In the genomic region with DNA sequence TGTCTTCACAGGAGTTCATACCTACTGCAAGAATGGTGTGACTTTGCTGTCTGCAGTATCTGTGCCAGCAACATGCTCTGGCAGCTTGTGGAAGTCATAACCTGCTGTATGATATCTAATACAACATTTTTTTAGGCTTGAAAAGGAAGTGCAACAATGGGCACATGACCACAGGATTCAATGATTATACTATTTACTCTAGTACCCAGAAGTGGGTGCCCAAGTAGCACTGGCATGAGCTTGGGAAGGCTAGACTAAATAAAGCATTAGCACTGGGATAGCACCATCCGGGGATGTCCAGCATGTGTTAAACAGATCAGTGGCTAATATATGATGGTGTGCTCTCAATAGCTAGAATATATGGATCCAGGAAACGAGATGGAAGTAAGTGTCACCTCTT, we compare ENCODE assay signal across 22 cellular contexts.
"Had no signal": no experiment of that assay in that cellular context is flagged by ENCODE, and none has a peak within 500 bp of the region (broad histone marks: within the 10 kb centered on the region; RNA-seq: fewer than 3 reads in every experiment).

No MANE protein-coding gene starts in this region.

- H3K4me3 Mint-ChIP-seq: naive B cell, nephron, type B pancreatic cell had no signal

- H3K4me3 ChIP-seq: esophagus squamous epithelium, gastroesophageal sphincter, left ventricle myocardium inferior, lung, pancreas, uterus had no signal

- H3K9me3 ChIP-seq: esophagus squamous epithelium, gastroesophageal sphincter, left ventricle myocardium inferior, pancreas, uterus had no signal

- H3K4me1 Mint-ChIP-seq: naive B cell, nephron had no signal

- H3K27ac ChIP-seq: epithelial cell of prostate, esophagus squamous epithelium, gastroesophageal sphincter, left ventricle myocardium inferior, pancreas, uterus had no signal

- DNase-seq: effector memory CD4-positive, alpha-beta T cell; esophagus squamous epithelium; foreskin fibroblast; glutamatergic neuron; left ventricle myocardium inferior; mesenchymal stem cell; midbrain; naive B cell; occipital lobe; pancreas; right cardiac atrium; small intestine; stimulated activated CD4-positive, alpha-beta T cell treated with anti-CD3 and anti-CD28 coated beads, Interleukin-12 subunit alpha, Interleukin-12 subunit beta, amount 100 ng/mL, for 4 hours; stimulated activated CD4-positive, alpha-beta T cell treated with anti-CD3 and anti-CD28 coated beads, Interleukin-2, amount 100 ng/mL, for 48 hours; stimulated activated naive CD4-positive, alpha-beta T cell treated with Interleukin-2 at 50 U/mL for 16 hours; uterus had no signal

- ATAC-seq: gastroesophageal sphincter, pancreas, right cardiac atrium had no signal

- H3K27me3 Mint-ChIP-seq: naive B cell, progenitor cell of endocrine pancreas, type B pancreatic cell had no signal

- H3K36me3 Mint-ChIP-seq: naive B cell, type B pancreatic cell had no signal

- H3K9me3 Mint-ChIP-seq: naive B cell, nephron, type B pancreatic cell had no signal

- H3K36me3 ChIP-seq: esophagus squamous epithelium, gastroesophageal sphincter, left ventricle myocardium inferior, pancreas, uterus had no signal

- H3K27ac Mint-ChIP-seq: naive B cell, nephron, progenitor cell of endocrine pancreas, type B pancreatic cell had no signal

- H3K4me1 ChIP-seq: pancreas, uterus had no signal

- H3K27me3 ChIP-seq: pancreas, uterus had no signal
